14 cellular contexts compared by ENCODE assay signal in genomic region chr16:24774510-24774909, GRCh38.
"Had no signal": no experiment of that assay in that cellular context is flagged by ENCODE, and none has a peak within 500 bp of the region (broad histone marks: within the 10 kb centered on the region; RNA-seq: fewer than 3 reads in every experiment).

No MANE protein-coding gene starts in this region.

- H3K27ac Mint-ChIP-seq: activated CD4-positive, alpha-beta T cell treated with anti-CD3 and anti-CD28 coated beads, Interleukin-2, amount 10 ng/mL, durations not matched to agents 7 days and 5 days; type B pancreatic cell had no signal

- DNase-seq: activated CD4-positive, alpha-beta T cell treated with anti-CD3 and anti-CD28 coated beads, Interleukin-2, amount 10 ng/mL, durations not matched to agents 7 days and 5 days; activated naive CD4-positive, alpha-beta T cell treated with Interleukin-2 at 50 U/mL for 16 hours; effector CD4-positive, alpha-beta T cell; heart right ventricle; left lung; occipital lobe; retina; stimulated activated CD8-positive, alpha-beta memory T cell treated with anti-CD3 and anti-CD28 coated beads, Interleukin-4, amount 100 ng/mL, for 48 hours; stimulated activated naive CD4-positive, alpha-beta T cell treated with Interleukin-2 at 50 U/mL for 16 hours; T-helper 9 cell had no signal

- ATAC-seq: esophagus mucosa, heart right ventricle, left lung had no signal

- H3K27me3 Mint-ChIP-seq: activated CD4-positive, alpha-beta T cell treated with anti-CD3 and anti-CD28 coated beads, Interleukin-2, amount 10 ng/mL, durations not matched to agents 7 days and 5 days; type B pancreatic cell had no signal

- H3K27me3 ChIP-seq: heart right ventricle, left lung, suprapubic skin had no signal

- H3K4me3 ChIP-seq: heart right ventricle, left lung, suprapubic skin had no signal

- H3K9me3 ChIP-seq: left lung, suprapubic skin had no signal

- H3K27ac ChIP-seq: left lung, suprapubic skin had no signal

- H3K4me3 Mint-ChIP-seq: activated CD4-positive, alpha-beta T cell treated with anti-CD3 and anti-CD28 coated beads, Interleukin-2, amount 10 ng/mL, durations not matched to agents 7 days and 5 days; type B pancreatic cell had no signal

- H3K9me3 Mint-ChIP-seq: activated CD4-positive, alpha-beta T cell treated with anti-CD3 and anti-CD28 coated beads, Interleukin-2, amount 10 ng/mL, durations not matched to agents 7 days and 5 days; activated T-helper 2 cell treated with anti-CD3 and anti-CD28 coated beads, Interferon-gamma antibody, Interleukin-2, Interleukin-4, amounts not matched to agents 10 μg/mL and 5 μg/mL and 100 μg/mL, durations not matched to agents 14 hours and 24 hours and 36 hours; type B pancreatic cell had no signal
